ENCODE assay signal across 11 cellular contexts in the genomic region with DNA sequence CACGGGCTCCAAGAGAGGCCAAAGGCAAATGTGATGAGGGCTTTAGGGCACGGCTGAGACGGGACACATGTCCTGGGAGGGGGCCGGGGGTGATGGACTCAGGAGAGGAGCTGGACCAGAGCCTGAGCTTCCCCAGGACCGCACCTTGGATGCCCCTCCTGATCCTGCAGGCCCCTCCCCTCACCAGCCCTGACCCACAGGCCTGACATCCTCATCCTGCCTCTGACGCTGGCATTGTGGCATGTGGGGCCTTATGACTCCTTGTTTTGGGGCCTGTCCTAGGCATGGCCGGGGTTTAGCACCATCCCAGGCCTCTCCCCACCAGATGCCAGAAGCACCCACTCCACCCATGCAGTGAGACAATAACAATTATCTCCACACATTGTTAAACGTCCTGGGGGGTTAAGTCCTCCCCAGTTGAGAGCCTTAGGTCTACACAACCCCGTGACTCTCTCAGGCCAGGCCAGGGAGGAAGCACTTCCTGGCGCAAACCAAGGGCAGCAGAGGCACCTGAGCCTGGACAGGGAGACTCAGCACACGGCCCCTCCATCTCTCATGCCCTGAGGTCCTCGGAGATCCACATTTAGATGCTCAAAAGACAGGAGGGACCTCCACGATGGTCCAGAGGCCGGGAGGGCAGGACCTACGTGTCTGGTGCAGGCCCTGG. TPM values are rescaled to one million over a fixed set of nuclear protein-coding genes. Genes with fewer than 3 reads are reported as not detected.
DNase-seq lines count a peak whose midpoint lies in the region; ATAC-seq and TF ChIP-seq lines count a peak whose summit lies in the region.
"Not testable (repeated sequence)": the region's sequence is repeated elsewhere in the genome, so short reads cannot be mapped to it uniquely, and the experiment has no call there.
"Had no signal": no experiment of that assay in that cellular context is flagged by ENCODE, and none has a peak within 500 bp of the region (broad histone marks: within the 10 kb centered on the region; RNA-seq: fewer than 3 reads in every experiment).

No MANE protein-coding gene starts in this region.

- not testable (repeated sequence) for TF ChIP-seq CTCF in lower lobe of right lung (IDR thresholded peaks at IDR 0.05); neutrophil (IDR thresholded peaks at IDR 0.05); spleen (IDR thresholded peaks at IDR 0.05 in 8 of 11, conservative IDR thresholded peaks at IDR 0.05 in 3 of 11)

- H3K27me3 ChIP-seq in CD4-positive, CD25-positive, alpha-beta regulatory T cell (ENCODE audit: control insufficient read depth, insufficient read depth, low read length); lower lobe of right lung (ENCODE audit: low read depth); neutrophil; aorta (ENCODE audit: control insufficient read depth in 1 of 2, insufficient read depth in 2 of 2, low read length in 1 of 2): not testable (repeated sequence)
- peaks cover 0 to 36% (median 0%) of the 10 kb centered on the region in 7 donors for H3K27me3 ChIP-seq in spleen (replicated peaks in 1 of 7)

- not testable (repeated sequence) for H3K27ac ChIP-seq in CD4-positive, CD25-positive, alpha-beta regulatory T cell (ENCODE audit: insufficient read depth, low read length, poor library complexity, severe bottlenecking); lower lobe of right lung; aorta (ENCODE audit: low read depth in 1 of 2, low read length in 2 of 2)
- peak overlapping the region; percentile 100 for H3K27ac ChIP-seq in neutrophil
- H3K27ac ChIP-seq in spleen, result peak overlapping the region in 6 of 8 donors; percentile 54 to 95 (median 84)

- not testable (repeated sequence) for H3K36me3 ChIP-seq in CD4-positive, CD25-positive, alpha-beta regulatory T cell (ENCODE audit: control insufficient read depth, insufficient read depth, low read length); lower lobe of right lung; spleen; aorta (ENCODE audit: control insufficient read depth in 1 of 2, insufficient read depth in 2 of 2, low read length in 1 of 2)
- H3K36me3 ChIP-seq in neutrophil, result peaks cover 15% of the 10 kb centered on the region

- not testable (repeated sequence) for H3K9me3 Mint-ChIP-seq in CD4-positive, CD25-positive, alpha-beta regulatory T cell

- intact Hi-C loops in lower lobe of right lung (cut with DNase I); spleen (cut with DNase I; ENCODE audit: low total_unique reads); aorta (cut with DNase I): not testable (repeated sequence)

- peaks cover 3 to 14% (median 7%) of the 10 kb centered on the region in 4 donors for H3K4me1 Mint-ChIP-seq in CD4-positive, CD25-positive, alpha-beta regulatory T cell

- peak overlapping the region in 2 of 3 donors; percentile 44 to 56 for H3K27ac Mint-ChIP-seq in CD4-positive, CD25-positive, alpha-beta regulatory T cell

- not testable (repeated sequence) for TF ChIP-seq POLR2A in spleen (IDR thresholded peaks at IDR 0.05)

- H3K4me3 Mint-ChIP-seq in CD4-positive, CD25-positive, alpha-beta regulatory T cell, result not testable (repeated sequence)

- not testable (repeated sequence) for H3K4me3 ChIP-seq in CD4-positive, CD25-positive, alpha-beta regulatory T cell (ENCODE audit: low read depth, low read length); aorta (ENCODE audit: low read length in 2 of 2)
- H3K4me3 ChIP-seq in lower lobe of right lung (peak overlapping the region; percentile 14), neutrophil (ENCODE audit: low read depth in 1 of 2, low read length in 1 of 2) (peak overlapping the region; percentile 32 to 49), spleen (peak overlapping the region in 4 of 8 donors; percentile 13 to 53 (median 18))

- not testable (repeated sequence) for H3K4me1 ChIP-seq in CD4-positive, CD25-positive, alpha-beta regulatory T cell (ENCODE audit: control insufficient read depth, insufficient read depth, low read length, poor library complexity, severe bottlenecking); aorta (ENCODE audit: control insufficient read depth in 1 of 2, insufficient read depth in 2 of 2, low read length in 2 of 2)
- H3K4me1 ChIP-seq in lower lobe of right lung, result peaks cover 27% of the 10 kb centered on the region
- peaks cover 85 to 86% of the 10 kb centered on the region in 2 experiments for H3K4me1 ChIP-seq in neutrophil (ENCODE audit: control insufficient read depth in 1 of 2, insufficient read depth in 1 of 2, low read depth in 1 of 2, low read length in 1 of 2)
- H3K4me1 ChIP-seq in spleen, result peaks cover 0 to 95% (median 15%) of the 10 kb centered on the region in 6 donors

- H3K9me3 ChIP-seq in CD4-positive, CD25-positive, alpha-beta regulatory T cell (ENCODE audit: control insufficient read depth in 2 of 2, low read length in 2 of 2); lower lobe of right lung; neutrophil; spleen; aorta (ENCODE audit: control insufficient read depth, low read length): not testable (repeated sequence)

- DNase-seq in CD4-positive, CD25-positive, alpha-beta regulatory T cell; left lobe of liver (ENCODE audit: low spot score); lower lobe of right lung: not testable (repeated sequence)
- DNase-seq in activated T-cell treated with anti-CD3 and anti-CD28 coated beads, Interleukin-2, amount 50 U/mL, for 48 hours, result peak; percentile 10 to 13
- DNase-seq in ecto neural progenitor cell (ENCODE audit: low spot score), result peak; percentile 11
- peak; percentile 76 for DNase-seq in spleen
- DNase-seq in aorta, result peak in 1 of 2 donors; percentile 71

- H3K36me3 Mint-ChIP-seq in CD4-positive, CD25-positive, alpha-beta regulatory T cell, result not testable (repeated sequence)

- ATAC-seq in CD4-positive, CD25-positive, alpha-beta regulatory T cell (ENCODE audit: low read depth in 2 of 2); lower lobe of right lung: not testable (repeated sequence)
- peak; percentile 31 for ATAC-seq in left lobe of liver
- ATAC-seq in aorta (ENCODE audit: low FRiP score), result peak; percentile 5

- 74 to 85% (median 76%) methylated on average over 6 to 15 of the region's 15 CpGs for WGBS in spleen, 5 donors
- WGBS in aorta, 2 donors, result 69 to 74% methylated on average over 11 to 15 of the region's 15 CpGs

- H3K27me3 Mint-ChIP-seq in CD4-positive, CD25-positive, alpha-beta regulatory T cell, result peaks cover 21% of the 10 kb centered on the region

RNA-seq across cellular contexts. Expression of a gene that starts 0.8 kb away (rescaled TPM):
- not detected for total RNA-seq in CD4-positive, CD25-positive, alpha-beta regulatory T cell
- polyA plus RNA-seq in CD4-positive, CD25-positive, alpha-beta regulatory T cell, result not detected
- total RNA-seq in left lobe of liver (3.8 TPM), lower lobe of right lung (10.0 TPM), spleen (10 to 100 TPM; 23.1 to 59.9 (median 31.3) TPM), aorta (1 to 10 TPM; 3.0 to 4.5 TPM)
- polyA plus RNA-seq in spleen (10 to 100 TPM in 2 of 3 donors, 1 to 10 TPM in 1; 6.8 to 16.5 (median 11.0) TPM), aorta (1 to 10 TPM in 1 of 2 donors, under 1 TPM in 1; 0.97 to 2.3 TPM)
- total RNA-seq: B cell, H9, HT-29 had no signal

RNA-seq across cellular contexts. Expression of a gene that starts 18.2 kb away (rescaled TPM):
- 1.1 TPM for total RNA-seq in CD4-positive, CD25-positive, alpha-beta regulatory T cell
- polyA plus RNA-seq in CD4-positive, CD25-positive, alpha-beta regulatory T cell, result under 1 TPM in 3 of 4 donors, not detected in 1; 0.33 to 0.52 (median 0.37) TPM
- 4.8 TPM for total RNA-seq in left lobe of liver
- total RNA-seq in lower lobe of right lung, result 24.8 TPM
- total RNA-seq in spleen, result 10 to 100 TPM; 26.9 to 81.3 (median 42.1) TPM
- 10 to 100 TPM in 1 of 3 donors, 1 to 10 TPM in 2; 4.6 to 13.5 (median 5.7) TPM for polyA plus RNA-seq in spleen
- 10 to 100 TPM; 10.4 to 11.5 TPM for total RNA-seq in aorta
- polyA plus RNA-seq in aorta, result 1 to 10 TPM; 1.1 to 6.3 TPM
- total RNA-seq: B cell, H9, HT-29 had no signal

RNA-seq across cellular contexts. Expression of a gene that starts 34.7 kb away (rescaled TPM):
- 5.9 TPM for total RNA-seq in CD4-positive, CD25-positive, alpha-beta regulatory T cell
- 1 to 10 TPM; 3.4 to 8.0 (median 4.5) TPM for polyA plus RNA-seq in CD4-positive, CD25-positive, alpha-beta regulatory T cell
- total RNA-seq in left lobe of liver, result 4.4 TPM
- 8.3 TPM for total RNA-seq in lower lobe of right lung
- total RNA-seq in spleen, result 1 to 10 TPM; 4.5 to 8.2 (median 6.5) TPM
- 1 to 10 TPM; 1.1 to 4.0 (median 2.6) TPM for polyA plus RNA-seq in spleen
- 1 to 10 TPM; 4.1 to 5.4 TPM for total RNA-seq in aorta
- 1 to 10 TPM; 1.1 to 2.6 TPM for polyA plus RNA-seq in aorta
